16 cellular contexts compared by ENCODE assay signal in the genomic region with DNA sequence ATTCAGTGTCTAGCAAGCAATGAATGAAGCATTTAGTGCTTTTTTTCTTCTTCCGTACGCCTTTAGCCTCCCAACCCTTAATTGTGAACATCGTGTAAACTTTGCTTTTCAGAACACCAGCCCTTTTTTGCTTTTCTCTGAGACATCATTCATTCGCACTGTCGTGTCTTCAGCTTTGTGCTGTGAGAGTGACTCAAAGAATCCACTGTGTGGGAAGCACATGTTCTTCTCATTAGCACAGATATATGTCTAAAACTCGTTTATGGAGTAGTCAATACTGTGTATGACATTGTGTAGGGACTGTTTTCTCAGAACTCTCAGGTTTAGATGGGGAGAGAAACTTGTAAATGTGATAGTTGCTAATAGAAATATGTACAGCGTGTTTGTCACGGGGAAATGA.
"Had no signal": no experiment of that assay in that cellular context is flagged by ENCODE, and none has a peak within 500 bp of the region (broad histone marks: within the 10 kb centered on the region; RNA-seq: fewer than 3 reads in every experiment).

No MANE protein-coding gene starts in this region.

- H3K36me3 ChIP-seq: left ventricle myocardium inferior had no signal

- H3K27me3 ChIP-seq: foreskin keratinocyte, heart left ventricle, stomach had no signal

- H3K4me3 ChIP-seq: heart left ventricle, left ventricle myocardium inferior, stomach had no signal

- ATAC-seq: foreskin keratinocyte, heart left ventricle had no signal

- DNase-seq: activated CD4-positive, alpha-beta memory T cell treated with anti-CD3 and anti-CD28 coated beads, Interleukin-2, amount 10 ng/mL, durations not matched to agents 7 days and 5 days; activated CD4-positive, CD25-positive, alpha-beta regulatory T cell treated with anti-CD3 and anti-CD28 coated beads, Interleukin-2, amount 50 U/mL, for 72 hours; activated CD8-positive, alpha-beta memory T cell treated with anti-CD3 and anti-CD28 coated beads, Interleukin-2, amount 50 U/mL, for 48 hours; activated naive CD4-positive, alpha-beta T cell treated with anti-CD3 and anti-CD28 coated beads, Interleukin-2, amount 10 ng/mL, durations not matched to agents 7 days and 5 days; amniotic stem cell; dermis blood vessel endothelial cell; endodermal cell; erythroblast; foreskin keratinocyte; heart left ventricle; islet precursor cell; left ventricle myocardium inferior; nephron progenitor cell; stimulated activated CD4-positive, alpha-beta T cell treated with anti-CD3 and anti-CD28 coated beads, Interleukin-2, amount 100 ng/mL, for 48 hours; stomach; SW 1271 had no signal

- H3K27ac ChIP-seq: foreskin keratinocyte, heart left ventricle, left ventricle myocardium inferior had no signal

- H3K9me3 ChIP-seq: heart left ventricle, left ventricle myocardium inferior, stomach had no signal

- H3K4me1 ChIP-seq: heart left ventricle, left ventricle myocardium inferior had no signal
